In genomic region chr10:79293841-79294705, GRCh38 we compare ENCODE assay signal across 8 cellular contexts. TPM values are rescaled to one million over a fixed set of nuclear protein-coding genes. Genes with fewer than 3 reads are reported as not detected.
DNase-seq lines count a peak whose midpoint lies in the region; ATAC-seq, FAIRE-seq and TF ChIP-seq lines count a peak whose summit lies in the region.

No MANE protein-coding gene starts in this region.

- no peak for TF ChIP-seq CTCF in foreskin fibroblast (IDR thresholded peaks at IDR 0.05; ENCODE audit: low read depth, low read length)

- ATAC-seq in HG03159 (IDR thresholded peaks at IDR 0.05; ENCODE audit: unreplicated experiment), result no peak
- ATAC-seq in GM21619 (IDR thresholded peaks at IDR 0.05; ENCODE audit: unreplicated experiment), result no peak

- H3K4me3 ChIP-seq in foreskin fibroblast (ENCODE audit: low read depth in 1 of 2, low read length in 2 of 2), result no peak overlapping the region

- DNase-seq in H54 (ENCODE audit: insufficient read length, low spot score), result peak; percentile 95
- DNase-seq in SKM-1 (lab: John Stamatoyannopoulos, UW; ENCODE audit: unreplicated experiment), result peak; percentile 86
- DNase-seq in foreskin fibroblast, result peak; percentile 58 to 84
- peak; percentile 36 for DNase-seq in renal cortical epithelial cell (ENCODE audit: low read depth)
- no peak for DNase-seq in D341Med (ENCODE audit: low spot score)
- DNase-seq in DMS153 treated with DMSO at 0.1 percent for 48 hours (lab: John Stamatoyannopoulos, UW; ENCODE audit: unreplicated experiment), result no peak

- peak; percentile 83 for FAIRE-seq in H54 (lab: Jason Lieb, UNC)

- no peak for TF ChIP-seq POLR2A in H54 (IDR thresholded peaks at IDR 0.05; ENCODE audit: low read depth, low read length)

RNA-seq across cellular contexts. Expression of gene PPIF, which starts 53.2 kb away (rescaled TPM):
- 48.6 and 58.7 TPM in 2 replicates for total RNA-seq in renal cortical epithelial cell

Comparison
In these comparisons a context has a peak if more than half of its experiments do, and no peak if none do; other contexts are left out.
1. DNase-seq: peak in H54 (single experiment), SKM-1 (single experiment), foreskin fibroblast (2 of 2) and renal cortical epithelial cell (single experiment); none in D341Med (single experiment) and DMS153 treated with DMSO at 0.1 percent for 48 hours (single experiment).